ENCODE assay signal across 8 cellular contexts in genomic region chr19:12867120-12868099, GRCh38. TPM values are rescaled to one million over a fixed set of nuclear protein-coding genes. Genes with fewer than 3 reads are reported as not detected.
DNase-seq lines count a peak whose midpoint lies in the region; ATAC-seq, FAIRE-seq and TF ChIP-seq lines count a peak whose summit lies in the region.

No MANE protein-coding gene starts in this region.

- intact Hi-C loops in pancreas (cut with DNase I) = no loop called here

- peak overlapping the region; percentile 52 for H3K4me3 ChIP-seq in fibroblast of villous mesenchyme (ENCODE audit: low read depth, low read length)
- peak overlapping the region; percentile 7 to 39 (median 24) for H3K4me3 ChIP-seq in pancreas

- FAIRE-seq in pancreas (lab: Jason Lieb, UNC) = no peak

- H3K4me1 ChIP-seq in pancreas = no peaks in the 10 kb centered on the region

- H3K9me3 Mint-ChIP-seq in activated T-cell treated with anti-CD3 and anti-CD28 coated beads, Interleukin-2, amount 50 U/mL, for 72 hours = peaks cover 0 to 2% of the 10 kb centered on the region in 2 donors
- peaks cover 4% of the 10 kb centered on the region; the same call in 1 of the 2 replicates for H3K9me3 Mint-ChIP-seq in HFFc6

- no peaks in the 10 kb centered on the region for H3K9me3 ChIP-seq in pancreas

- DNase-seq in GM13976 (ENCODE audit: low spot score) (peak; percentile 97), NCI-H1105 treated with DMSO at 0.1 percent for 48 hours (lab: John Stamatoyannopoulos, UW) (peak; percentile 86), fibroblast of villous mesenchyme (ENCODE audit: low read depth) (peak; percentile 52), pancreas (peak; percentile 49 to 86 (median 76)), HFFc6 (no peak), DMS 273 treated with DMSO at 0.1 percent for 48 hours (lab: John Stamatoyannopoulos, UW) (no peak)
- peak; percentile 76 to 80 for DNase-seq in activated T-cell treated with anti-CD3 and anti-CD28 coated beads, Interleukin-2, amount 50 U/mL, for 72 hours

- H3K27me3 Mint-ChIP-seq in activated T-cell treated with anti-CD3 and anti-CD28 coated beads, Interleukin-2, amount 50 U/mL, for 72 hours (ENCODE audit: low read depth) = no peaks in the 10 kb centered on the region
- peaks cover 6% of the 10 kb centered on the region for H3K27me3 Mint-ChIP-seq in HFFc6 (ENCODE audit: insufficient read depth)

- peak overlapping the region; percentile 74 to 82 for H3K4me3 Mint-ChIP-seq in activated T-cell treated with anti-CD3 and anti-CD28 coated beads, Interleukin-2, amount 50 U/mL, for 72 hours
- no peak overlapping the region for H3K4me3 Mint-ChIP-seq in HFFc6

- ATAC-seq in activated T-cell treated with anti-CD3 and anti-CD28 coated beads, Interleukin-2, amount 50 U/mL, for 72 hours (replicated peaks in 1 of 2) = peak; percentile 84 to 88
- ATAC-seq in pancreas = peak; percentile 79 to 93 (median 84)
- ATAC-seq in GM21576 (IDR thresholded peaks at IDR 0.05; ENCODE audit: unreplicated experiment) = no peak

- H3K27ac ChIP-seq in pancreas = peak overlapping the region in 1 of 4 donors; percentile 19

- in situ Hi-C loops in GM13976 (cut with MboI; ENCODE audit: low sequenced_read_pairs, unreplicated experiment) = no loop called here

- H3K27me3 ChIP-seq in pancreas = no peaks in the 10 kb centered on the region

- H3K36me3 ChIP-seq in pancreas = no peaks in the 10 kb centered on the region

- TF ChIP-seq CTCF in GM13976 (IDR thresholded peaks at IDR 0.05; ENCODE audit: borderline replicate concordance, control extremely low read depth, extremely low read depth, insufficient read depth, missing control alignments) (no peak), fibroblast of villous mesenchyme (IDR thresholded peaks at IDR 0.05; ENCODE audit: insufficient read depth, low read depth, low read length) (no peak), pancreas (IDR thresholded peaks at IDR 0.05) (no peak), HFFc6 (IDR thresholded peaks at IDR 0.05) (no peak)

- no peaks in the 10 kb centered on the region for H3K36me3 Mint-ChIP-seq in activated T-cell treated with anti-CD3 and anti-CD28 coated beads, Interleukin-2, amount 50 U/mL, for 72 hours (ENCODE audit: insufficient read depth in 2 of 2)
- peaks cover 5% of the 10 kb centered on the region for H3K36me3 Mint-ChIP-seq in HFFc6 (ENCODE audit: low read depth)

- no peak overlapping the region for H3K27ac Mint-ChIP-seq in activated T-cell treated with anti-CD3 and anti-CD28 coated beads, Interleukin-2, amount 50 U/mL, for 72 hours
- H3K27ac Mint-ChIP-seq in HFFc6 = no peak overlapping the region

- peaks cover 10% of the 10 kb centered on the region for H3K4me1 Mint-ChIP-seq in activated T-cell treated with anti-CD3 and anti-CD28 coated beads, Interleukin-2, amount 50 U/mL, for 72 hours (ENCODE audit: low read depth)
- no peaks in the 10 kb centered on the region for H3K4me1 Mint-ChIP-seq in HFFc6 (ENCODE audit: low read depth)

- 10 to 16% methylated on average over 49 to 51 of the region's 51 CpGs for WGBS in pancreas, 2 donors

RNA-seq across cellular contexts. Expression of gene DNASE2, which starts 13.8 kb away (rescaled TPM):
- total RNA-seq in activated T-cell treated with anti-CD3 and anti-CD28 coated beads, Interleukin-2, amount 50 U/mL, for 72 hours = 10 to 100 TPM; 34.5 to 39.1 TPM
- total RNA-seq in fibroblast of villous mesenchyme (14.7 and 18.7 TPM in 2 replicates), pancreas (10 to 100 TPM; 16.2 to 35.9 (median 20.5) TPM)
- 10 to 100 TPM in 1 of 2 donors, 1 to 10 TPM in 1; 9.4 to 21.0 TPM for polyA plus RNA-seq in pancreas
- total RNA-seq in HFFc6 (2021; fragmentation: NEBNext Ultra II Directional; extraction: Animal tissue kit (Norgen Biotek cat#: 25700)) = 10 to 100 TPM; 26.0 to 33.5 (median 28.4) TPM

RNA-seq across cellular contexts. Expression of gene KLF1, which starts 19.6 kb away (rescaled TPM):
- total RNA-seq in activated T-cell treated with anti-CD3 and anti-CD28 coated beads, Interleukin-2, amount 50 U/mL, for 72 hours = under 1 TPM; 0.19 to 0.58 TPM
- total RNA-seq in fibroblast of villous mesenchyme (not detected in 2 replicates), pancreas (under 1 TPM in 2 of 6 donors, not detected in 4; 0.12 to 0.22 TPM)
- not detected for polyA plus RNA-seq in pancreas
- total RNA-seq in HFFc6 (2021; fragmentation: NEBNext Ultra II Directional; extraction: Animal tissue kit (Norgen Biotek cat#: 25700)) = not detected

RNA-seq across cellular contexts. Expression of gene GCDH, which starts 23.6 kb away (rescaled TPM):
- 10 to 100 TPM; 23.2 to 25.1 TPM for total RNA-seq in activated T-cell treated with anti-CD3 and anti-CD28 coated beads, Interleukin-2, amount 50 U/mL, for 72 hours
- total RNA-seq in fibroblast of villous mesenchyme (17.3 and 19.6 TPM in 2 replicates), pancreas (10 to 100 TPM in 3 of 6 donors, 1 to 10 TPM in 3; 6.3 to 17.2 (median 11.7) TPM)
- 10 to 100 TPM; 19.2 to 27.1 TPM for polyA plus RNA-seq in pancreas
- total RNA-seq in HFFc6 (2021; fragmentation: NEBNext Ultra II Directional; extraction: Animal tissue kit (Norgen Biotek cat#: 25700)) = 10 to 100 TPM; 20.6 to 24.6 (median 21.1) TPM

RNA-seq across cellular contexts. Expression of gene MAST1, which starts 29.1 kb away (rescaled TPM):
- total RNA-seq in activated T-cell treated with anti-CD3 and anti-CD28 coated beads, Interleukin-2, amount 50 U/mL, for 72 hours = 1 to 10 TPM; 5.8 to 6.0 TPM
- total RNA-seq in fibroblast of villous mesenchyme (under 0.01 TPM in 2 replicates), pancreas (1 to 10 TPM in 1 of 6 donors, under 1 TPM in 5; 0.23 to 1.1 (median 0.84) TPM)
- 1 to 10 TPM; 5.8 to 7.3 TPM for polyA plus RNA-seq in pancreas
- under 1 TPM in 3 of 6 experiments, not detected in 3; 0.09 to 0.34 (median 0.26) TPM for total RNA-seq in HFFc6 (2021; fragmentation: NEBNext Ultra II Directional; extraction: Animal tissue kit (Norgen Biotek cat#: 25700))

RNA-seq across cellular contexts. Expression of gene RTBDN, which starts 33.0 kb away (rescaled TPM):
- total RNA-seq in activated T-cell treated with anti-CD3 and anti-CD28 coated beads, Interleukin-2, amount 50 U/mL, for 72 hours = not detected
- not detected in 2 replicates for total RNA-seq in fibroblast of villous mesenchyme
- under 1 TPM in 4 of 6 donors, not detected in 2; 0.19 to 0.86 (median 0.37) TPM for total RNA-seq in pancreas
- 1 to 10 TPM; 1.2 to 4.6 TPM for polyA plus RNA-seq in pancreas
- not detected for total RNA-seq in HFFc6 (2021; fragmentation: NEBNext Ultra II Directional; extraction: Animal tissue kit (Norgen Biotek cat#: 25700))

Comparison
In these comparisons a context has a peak if more than half of its experiments do, and no peak if none do; other contexts are left out.
1. DNase-seq: peak in GM13976 (single experiment), NCI-H1105 treated with DMSO at 0.1 percent for 48 hours (single experiment), activated T-cell treated with anti-CD3 and anti-CD28 coated beads, Interleukin-2, amount 50 U/mL, for 72 hours (2 of 2), fibroblast of villous mesenchyme (single experiment) and pancreas (6 of 6); none in HFFc6 (single experiment) and DMS 273 treated with DMSO at 0.1 percent for 48 hours (single experiment).